In genomic region chr2:124171472-124172063, GRCh38 we compare ENCODE assay signal across 3 cellular contexts.
"Had no signal": no experiment of that assay in that cellular context is flagged by ENCODE, and none has a peak within 500 bp of the region (broad histone marks: within the 10 kb centered on the region; RNA-seq: fewer than 3 reads in every experiment).

No MANE protein-coding gene starts in this region.

- H3K4me3 ChIP-seq: GM12878 had no signal

- DNase-seq: GDM1, GF-D8 had no signal

- ATAC-seq: GM12878 had no signal
